Comparison of ENCODE assay signal across 1 cellular context in the genomic region with DNA sequence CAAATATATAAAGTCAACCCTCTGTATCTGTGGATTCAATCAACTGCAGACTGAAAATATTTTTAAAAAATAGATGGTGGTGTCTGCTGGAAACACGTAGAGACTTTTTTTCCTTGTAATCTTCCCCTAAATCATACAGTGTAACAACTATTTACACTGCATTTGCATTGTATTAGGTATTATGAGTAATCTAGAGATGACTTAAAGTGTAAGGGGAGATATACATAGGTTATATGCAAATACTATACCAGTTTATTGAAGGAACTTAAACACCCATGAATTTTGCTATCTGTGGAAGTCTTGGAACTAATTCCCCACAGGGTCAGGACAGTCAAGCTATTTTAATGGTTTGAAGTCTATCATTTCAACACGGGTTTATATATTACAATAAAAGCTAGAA.
TF ChIP-seq lines count a peak whose summit lies in the region.

No MANE protein-coding gene starts in this region.

TF ChIP-seq in GM12878, 131 proteins besides CTCF, POLR2A, EP300 and RAD21:
- no peak for TF ChIP-seq JUNB (IDR thresholded peaks at IDR 0.05)
